Comparison of ENCODE assay signal across 8 cellular contexts in genomic region chr19:16542045-16542893, GRCh38. TPM values are rescaled to one million over a fixed set of nuclear protein-coding genes. Genes with fewer than 3 reads are reported as not detected.
A peak's percentile ranks its signal among the peaks of the same experiment; 100 is the strongest.
DNase-seq lines count a peak whose midpoint lies in the region; ATAC-seq and TF ChIP-seq lines count a peak whose summit lies in the region.

CHERP (minus strand) TSS chr19:16542437; CDS start chr19:16542378, 59 bp downstream.

- TF ChIP-seq CTCF in PC-9 (conservative IDR thresholded peaks at IDR 0.05) = no peak; the same call in 1 of the 2 replicates

- no peaks in the 10 kb centered on the region for H3K27me3 ChIP-seq in PC-9 (ENCODE audit: insufficient read depth, low read depth)
- H3K27me3 ChIP-seq in mucosa of rectum (ENCODE audit: control insufficient read depth in 2 of 2, insufficient read depth in 2 of 2, low read length in 2 of 2) = no peaks in the 10 kb centered on the region

- POLR2A ChIA-PET in PC-9 (lab: Charles Lee; ENCODE audit: unreplicated experiment) = no interaction called here

- peaks cover 73% of the 10 kb centered on the region for H3K79me2 ChIP-seq in PC-9 (ENCODE audit: low read depth)

- H3K4me3 ChIP-seq in PC-9 (peak within 1 kb of the TSS; percentile 95), mucosa of rectum (ENCODE audit: low read length in 2 of 2) (peak within 1 kb of the TSS; percentile 85 to 96)

- H3K9me2 ChIP-seq in PC-9 (ENCODE audit: insufficient read depth) = no peaks in the 10 kb centered on the region

- H4K20me1 ChIP-seq in PC-9 (ENCODE audit: insufficient read depth) = peaks cover 45% of the 10 kb centered on the region

- peak within 1 kb of the TSS; percentile 92 to 95 for H3K9ac ChIP-seq in mucosa of rectum (ENCODE audit: low read depth in 1 of 2, low read length in 2 of 2)

- H3K36me3 ChIP-seq in PC-9 (ENCODE audit: low read depth) (peaks cover 19% of the 10 kb centered on the region; the same call in 1 of the 2 replicates), mucosa of rectum (ENCODE audit: control insufficient read depth in 2 of 2, insufficient read depth in 2 of 2, low read length in 2 of 2) (peaks cover 5 to 15% of the 10 kb centered on the region in 2 donors)

- H3K4me1 ChIP-seq in PC-9 (replicated peaks; ENCODE audit: insufficient read depth) (peaks cover 17% of the 10 kb centered on the region), mucosa of rectum (ENCODE audit: control insufficient read depth in 2 of 2, insufficient read depth in 2 of 2, low read length in 2 of 2) (peaks cover 17 to 19% of the 10 kb centered on the region in 2 donors)

- peaks cover 15% of the 10 kb centered on the region for H3F3A ChIP-seq in PC-9 (ENCODE audit: insufficient read depth, low read depth)

- intact Hi-C loops in PC-9 (cut with micrococcal nuclease; ENCODE audit: unreplicated experiment) = no loop called here

- peak within 1 kb of the TSS; percentile 40 for H3K27ac ChIP-seq in PC-9
- peak within 1 kb of the TSS; percentile 64 to 87 for H3K27ac ChIP-seq in mucosa of rectum (ENCODE audit: low read depth in 2 of 2, low read length in 2 of 2)

- peak; percentile 93 for DNase-seq in DMS153 treated with DMSO at 0.1 percent for 48 hours (lab: John Stamatoyannopoulos, UW; ENCODE audit: unreplicated experiment)
- DNase-seq in KBM-7 = peak; percentile 96
- DNase-seq in PC-9 = peak; percentile 84 to 90
- peak; percentile 94 for DNase-seq in activated T-cell treated with anti-CD3 and anti-CD28 coated beads, Interleukin-2, amount 50 U/mL, for 1 hour
- DNase-seq in erythroblast (lab: John Stamatoyannopoulos, UW) = peak; percentile 96 to 97
- DNase-seq in stimulated activated CD8-positive, alpha-beta memory T cell treated with anti-CD3 and anti-CD28 coated beads, Interleukin-4, amount 100 ng/mL, for 4 hours (ENCODE audit: low read depth in 2 of 2, low spot score in 1 of 2) = peak; percentile 83 to 91

- TF ChIP-seq POLR2A in erythroblast (IDR thresholded peaks at IDR 0.05; ENCODE audit: low read length) = peak; percentile 87

- in situ Hi-C loops in KBM-7 (cut with MboI; ENCODE audit: low pct_unique_long_range_greater_than_20kb, low sequenced_read_pairs) = no loop called here

- peak within 1 kb of the TSS; percentile 98 for H3K4me2 ChIP-seq in PC-9

- H2AFZ ChIP-seq in PC-9 = peak within 1 kb of the TSS; percentile 89

- ATAC-seq in GM21717 (IDR thresholded peaks at IDR 0.05; ENCODE audit: unreplicated experiment) = peak; percentile 61

- CTCF ChIA-PET in PC-9 (lab: Charles Lee) = no interaction called here

- BruUV-seq in PC-9 (replicated peaks; lab: Mats Ljungman, UMichigan) = no TSS peak

- no peaks in the 10 kb centered on the region for H3K9me3 ChIP-seq in PC-9 (ENCODE audit: insufficient read depth, low read depth)
- no peaks in the 10 kb centered on the region for H3K9me3 ChIP-seq in mucosa of rectum (ENCODE audit: control insufficient read depth in 2 of 2, low read length in 2 of 2)

RNA-seq across cellular contexts. Expression of gene CHERP, which starts in this region (rescaled TPM):
- 47.7 and 52.9 TPM in 2 replicates for total RNA-seq in PC-9 (2021)

Comparison
In these comparisons a context has a peak if more than half of its experiments do, and no peak if none do; other contexts are left out.
1. Peak in every context shown above with its lines: DNase-seq, ATAC-seq, H3K4me3 ChIP-seq and H3K27ac ChIP-seq.